ENCODE assay signal across 8 cellular contexts in genomic region chr20:33653218-33653899, GRCh38. TPM values are rescaled to one million over a fixed set of nuclear protein-coding genes. Genes with fewer than 3 reads are reported as not detected.
DNase-seq lines count a peak whose midpoint lies in the region; ATAC-seq and TF ChIP-seq lines count a peak whose summit lies in the region.

No MANE protein-coding gene starts in this region.

- POLR2A ChIA-PET in WTC11 (lab: Charles Lee) = interaction anchor here (2.0 to 4.6 kb wide), 2 partner anchors 10 to 14 kb away, joined by 9 to 24 read pairs; partner anchors contain the start of gene ACTL10

- peak overlapping the region; percentile 19 for H3K9ac ChIP-seq in mucosa of stomach (ENCODE audit: low read length)

- H3K9me3 Mint-ChIP-seq in WTC11 = no peaks in the 10 kb centered on the region

- no peak overlapping the region for H3K4me3 Mint-ChIP-seq in WTC11

- CTCF ChIA-PET in WTC11 (lab: Charles Lee) = interaction anchor here (0.5 to 6.9 kb wide), 37 partner anchors 8 to 603 kb away, joined by 3 to 134 read pairs (median 5); partner anchors contain the start of genes ACTL10, C20orf144, CBFA2T2 and CDK5RAP1

- DNase-seq in BE2C (peak; percentile 83), NCI-H2227 (lab: John Stamatoyannopoulos, UW; ENCODE audit: unreplicated experiment) (peak; percentile 77), WTC11 (ENCODE audit: low spot score) (peak; percentile 82), epithelial cell of proximal tubule (ENCODE audit: low read depth) (no peak)

- no peaks in the 10 kb centered on the region for H3K27me3 ChIP-seq in BE2C
- no peaks in the 10 kb centered on the region for H3K27me3 ChIP-seq in mucosa of stomach (ENCODE audit: control insufficient read depth, insufficient read depth, low read length)

- peaks cover 2% of the 10 kb centered on the region; the same call in 1 of the 2 replicates for H3K36me3 Mint-ChIP-seq in WTC11

- ATAC-seq in GM21529 (IDR thresholded peaks at IDR 0.05; ENCODE audit: unreplicated experiment) = peak; percentile 35
- peak; percentile 85 for ATAC-seq in WTC11
- no peak for ATAC-seq in HG02970 (IDR thresholded peaks at IDR 0.05; ENCODE audit: low FRiP score, unreplicated experiment)
- no peak for ATAC-seq in HG02973 (IDR thresholded peaks at IDR 0.05; ENCODE audit: unreplicated experiment)

- H3K36me3 ChIP-seq in BE2C (peaks cover 6% of the 10 kb centered on the region; the same call in 1 of the 2 replicates), mucosa of stomach (ENCODE audit: control insufficient read depth, insufficient read depth, low read length) (no peaks in the 10 kb centered on the region)

- H3K4me1 ChIP-seq in BE2C (peaks cover 21% of the 10 kb centered on the region), mucosa of stomach (ENCODE audit: control insufficient read depth, insufficient read depth, low read length) (peaks cover 71% of the 10 kb centered on the region)

- peaks cover 31% of the 10 kb centered on the region for H3K4me1 Mint-ChIP-seq in WTC11

- H3K4me3 ChIP-seq in BE2C (ENCODE audit: low read depth, low read length) = no peak overlapping the region
- peak overlapping the region; percentile 30 for H3K4me3 ChIP-seq in epithelial cell of proximal tubule (ENCODE audit: low read depth, low read length)
- no peak overlapping the region for H3K4me3 ChIP-seq in mucosa of stomach (ENCODE audit: low read length)

- no peaks in the 10 kb centered on the region for H3K27me3 Mint-ChIP-seq in WTC11 (ENCODE audit: low read depth)

- H3K27ac Mint-ChIP-seq in WTC11 = peak overlapping the region; percentile 48; the same call in 1 of the 2 replicates

- TF ChIP-seq CTCF in BE2C (IDR thresholded peaks at IDR 0.05; ENCODE audit: low read depth, low read length) (peak; percentile 99), WTC11 (IDR thresholded peaks at IDR 0.05) (peak; percentile 65), epithelial cell of proximal tubule (conservative IDR thresholded peaks at IDR 0.05; ENCODE audit: low read depth, low read length) (peak; percentile 93)

- H3K9me3 ChIP-seq in BE2C (no peaks in the 10 kb centered on the region), mucosa of stomach (ENCODE audit: control insufficient read depth, low read length) (no peaks in the 10 kb centered on the region)

TF ChIP-seq in WTC11, 78 proteins besides CTCF, POLR2A, EP300 and RAD21:
- TF ChIP-seq RELA (CRISPR knock-in tag; IDR thresholded peaks at IDR 0.05; ENCODE audit: borderline replicate concordance) (no peak), PRRX2 (CRISPR knock-in tag; IDR thresholded peaks at IDR 0.05) (no peak), ETV6 (CRISPR knock-in tag; IDR thresholded peaks at IDR 0.05) (0 out of 2 replicates have a peak, but pooled peaks have one; percentile 36), GABPB1 (CRISPR knock-in tag; IDR thresholded peaks at IDR 0.05) (peak; percentile 36; the same call in 1 of the 2 replicates), HMGXB4 (CRISPR knock-in tag; IDR thresholded peaks at IDR 0.05) (0 out of 2 replicates have a peak, but pooled peaks have one; percentile 29), TEAD1 (CRISPR knock-in tag; IDR thresholded peaks at IDR 0.05) (0 out of 2 replicates have a peak, but pooled peaks have one; percentile 47), ATF3 (CRISPR knock-in tag; conservative IDR thresholded peaks at IDR 0.05) (no peak)

RNA-seq across cellular contexts. Expression of gene C20orf144, which starts 8.8 kb away (rescaled TPM):
- polyA plus RNA-seq in BE2C (2012; ENCODE audit: insufficient read depth, insufficient read length, low read depth) = 0.57 TPM
- total RNA-seq in WTC11 (2021) = 0.09 to 0.21 TPM (median 0.14 TPM) in 3 replicates
- total RNA-seq in epithelial cell of proximal tubule = not detected in 2 replicates

RNA-seq across cellular contexts. Expression of gene ACTL10, which starts 13.4 kb away (rescaled TPM):
- 4.3 TPM for polyA plus RNA-seq in BE2C (2012; ENCODE audit: insufficient read depth, insufficient read length, low read depth)
- 1.3 to 1.9 TPM (median 1.5 TPM) in 3 replicates for total RNA-seq in WTC11 (2021)
- total RNA-seq in epithelial cell of proximal tubule = 2.2 TPM in 2 replicates

RNA-seq across cellular contexts. Expression of gene NECAB3, which starts 20.9 kb away (rescaled TPM):
- polyA plus RNA-seq in BE2C (2012; ENCODE audit: insufficient read depth, insufficient read length, low read depth) = 39.5 TPM
- total RNA-seq in WTC11 (2021) (29.3 to 38.0 TPM (median 29.7 TPM) in 3 replicates), epithelial cell of proximal tubule (13.2 and 26.9 TPM in 2 replicates)

RNA-seq across cellular contexts. Expression of gene E2F1, which starts 32.8 kb away (rescaled TPM):
- polyA plus RNA-seq in BE2C (2012; ENCODE audit: insufficient read depth, insufficient read length, low read depth) = 18.2 TPM
- total RNA-seq in WTC11 (2021) (34.2 to 44.2 TPM (median 34.5 TPM) in 3 replicates), epithelial cell of proximal tubule (17.1 and 35.0 TPM in 2 replicates)

Comparison
In these comparisons a context has a peak if more than half of its experiments do, and no peak if none do; other contexts are left out.
1. ATAC-seq: peak in GM21529 (single experiment) and WTC11 (single experiment); none in HG02970 (single experiment) and HG02973 (single experiment).
2. Peak in every context shown above with its lines, with median percentiles within 50 percentile points of each other: CTCF ChIP-seq.